ENCODE assay signal across 11 cellular contexts in genomic region chr9:89746385-89747116, GRCh38.
DNase-seq lines count a peak whose midpoint lies in the region; ATAC-seq and TF ChIP-seq lines count a peak whose summit lies in the region.
"Had no signal": no experiment of that assay in that cellular context is flagged by ENCODE, and none has a peak within 500 bp of the region (broad histone marks: within the 10 kb centered on the region; RNA-seq: fewer than 3 reads in every experiment).

No MANE protein-coding gene starts in this region.

- H3K27ac ChIP-seq in parathyroid adenoma, result no peak overlapping the region
- H3K27ac ChIP-seq in right lobe of liver, result no peak overlapping the region

- TF ChIP-seq POLR2A in right lobe of liver (IDR thresholded peaks at IDR 0.05), result no peak

- H3K36me3 ChIP-seq in parathyroid adenoma (ENCODE audit: control insufficient read depth, insufficient read depth, low read length), result no peaks in the 10 kb centered on the region
- no peaks in the 10 kb centered on the region for H3K36me3 ChIP-seq in right lobe of liver

- H3K4me3 ChIP-seq in fibroblast of villous mesenchyme (ENCODE audit: low read depth, low read length) (no peak overlapping the region), parathyroid adenoma (ENCODE audit: low read depth, low read length) (no peak overlapping the region), right lobe of liver (no peak overlapping the region)

- H3K4me2 ChIP-seq in parathyroid adenoma (ENCODE audit: low read length), result peak overlapping the region; percentile 31

- no peak overlapping the region for H3K9ac ChIP-seq in parathyroid adenoma

- no peak overlapping the region for H2AFZ ChIP-seq in parathyroid adenoma

- intact Hi-C loops in right lobe of liver (cut with DNase I), result no loop called here

- 36% methylated on average over 4 of the region's 15 CpGs for WGBS in right lobe of liver (ENCODE audit: insufficient coverage, low coverage, low lambda C conversion rate, missing lambda C conversion rate)

- no peak for ATAC-seq in right lobe of liver
- ATAC-seq: CD8-positive, alpha-beta T cell had no signal

- H3K9me3 ChIP-seq in parathyroid adenoma (ENCODE audit: control insufficient read depth, low read length) (no peaks in the 10 kb centered on the region), right lobe of liver (no peaks in the 10 kb centered on the region)

- H3K27me3 ChIP-seq in parathyroid adenoma (ENCODE audit: control insufficient read depth, insufficient read depth, low read length) (no peaks in the 10 kb centered on the region), right lobe of liver (no peaks in the 10 kb centered on the region)

- DNase-seq in DMS 273 treated with DMSO at 0.1 percent for 48 hours (lab: John Stamatoyannopoulos, UW), result peak; percentile 86
- DNase-seq in OCI-M1 (lab: John Stamatoyannopoulos, UW), result peak; percentile 12
- peak; percentile 97 for DNase-seq in fibroblast of villous mesenchyme (ENCODE audit: low read depth)
- DNase-seq in right lobe of liver, result no peak
- DNase-seq in NCI-H526 (lab: John Stamatoyannopoulos, UW), result no peak
- no peak for DNase-seq in activated CD4-positive, alpha-beta T cell treated with anti-CD3 and anti-CD28 coated beads, Interleukin-2, amount 50 U/mL, for 48 hours
- DNase-seq: activated naive CD4-positive, alpha-beta T cell treated with Interleukin-2 at 50 U/mL for 16 hours; CD8-positive, alpha-beta T cell; cerebellar nuclear complex; H7 had no signal

- no peak for TF ChIP-seq CTCF in fibroblast of villous mesenchyme (IDR thresholded peaks at IDR 0.05; ENCODE audit: insufficient read depth, low read depth, low read length)
- no peak for TF ChIP-seq CTCF in parathyroid adenoma (IDR thresholded peaks at IDR 0.05)
- TF ChIP-seq CTCF in right lobe of liver (IDR thresholded peaks at IDR 0.05), result no peak

- H3K4me1 ChIP-seq in parathyroid adenoma, result peaks cover 15% of the 10 kb centered on the region
- H3K4me1 ChIP-seq in right lobe of liver, result peaks cover 0 to 5% (median 0%) of the 10 kb centered on the region in 4 donors

- no peaks in the 10 kb centered on the region for H3K79me2 ChIP-seq in parathyroid adenoma

Comparison
In these comparisons a context has a peak if more than half of its experiments do, and no peak if none do; other contexts are left out.
1. DNase-seq: peak in DMS 273 treated with DMSO at 0.1 percent for 48 hours (single experiment), OCI-M1 (single experiment) and fibroblast of villous mesenchyme (single experiment); none in right lobe of liver (0 of 3), NCI-H526 (0 of 2) and activated CD4-positive, alpha-beta T cell treated with anti-CD3 and anti-CD28 coated beads, Interleukin-2, amount 50 U/mL, for 48 hours (0 of 2).